21 cellular contexts compared by ENCODE assay signal in the genomic region with DNA sequence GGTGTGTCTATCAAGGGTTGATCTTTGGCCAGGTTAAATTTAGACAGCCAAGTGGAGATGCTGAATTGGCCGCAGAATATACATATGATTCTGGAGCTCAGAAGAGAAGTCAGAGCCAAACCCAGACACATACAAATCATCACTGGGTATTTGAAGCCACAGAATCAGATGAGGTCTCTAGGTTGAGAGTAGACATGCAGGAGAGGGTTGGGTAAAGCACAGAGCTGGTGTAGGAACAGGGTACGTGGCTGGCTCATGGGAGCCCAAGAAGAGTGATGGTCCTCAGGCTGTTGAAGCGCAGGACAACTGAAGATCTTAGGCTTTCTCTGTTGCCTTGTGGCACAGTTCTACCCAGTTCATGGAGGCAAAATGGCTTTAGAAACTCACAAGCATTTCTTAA. TPM values are rescaled to one million over a fixed set of nuclear protein-coding genes. Genes with fewer than 3 reads are reported as not detected.
"Had no signal": no experiment of that assay in that cellular context is flagged by ENCODE, and none has a peak within 500 bp of the region (broad histone marks: within the 10 kb centered on the region; RNA-seq: fewer than 3 reads in every experiment).

No MANE protein-coding gene starts in this region.

- H3K27ac ChIP-seq: brain microvascular endothelial cell, colonic mucosa, foreskin keratinocyte, spleen, thyroid gland had no signal

- H3K4me3 Mint-ChIP-seq: activated B cell treated with CpG ODN at 0.5 μM for 24 hours; activated naive CD8-positive, alpha-beta T cell; nephron; stimulated activated naive B cell treated with anti-CD40 and anti-IgM and Interleukin-4, amounts not matched to agents 10 μg/mL and 1 μg/mL and 100 μg/mL, for 72 hours; T-cell had no signal

- H3K27me3 ChIP-seq: brain microvascular endothelial cell, colonic mucosa, spleen, thyroid gland had no signal

- DNase-seq: activated B cell treated with CpG ODN at 0.5 μM for 24 hours; activated CD4-positive, alpha-beta T cell treated with anti-CD3 and anti-CD28 coated beads, Interleukin-2, amount 50 U/mL, for 4 hours; activated effector memory CD4-positive, alpha-beta T cell treated with Interleukin-2 at 50 U/mL for 16 hours; activated T-cell treated with anti-CD3 and anti-CD28 coated beads, Interleukin-2, amount 50 U/mL, for 1 hour; anterior cingulate cortex; brain microvascular endothelial cell; central memory CD4-positive, alpha-beta T cell; colonic mucosa; foreskin keratinocyte; hippocampal formation; left cardiac atrium; mesenchymal stem cell; nucleus accumbens; SK-N-SH; spleen; stimulated activated CD4-positive, alpha-beta T cell treated with anti-CD3 and anti-CD28 coated beads, Interleukin-4, amount 100 ng/mL, for 4 hours; stimulated activated naive B cell treated with anti-CD40 and anti-IgM and Interleukin-4, amounts not matched to agents 10 μg/mL and 1 μg/mL and 100 μg/mL, for 72 hours; T-cell; thyroid gland had no signal

- H3K27ac Mint-ChIP-seq: activated B cell treated with CpG ODN at 0.5 μM for 24 hours; activated naive CD8-positive, alpha-beta T cell; nephron; stimulated activated naive B cell treated with anti-CD40 and anti-IgM and Interleukin-4, amounts not matched to agents 10 μg/mL and 1 μg/mL and 100 μg/mL, for 72 hours; T-cell had no signal

- H3K4me3 ChIP-seq: colonic mucosa, spleen, thyroid gland had no signal

- H3K27me3 Mint-ChIP-seq: activated B cell treated with CpG ODN at 0.5 μM for 24 hours; activated naive CD8-positive, alpha-beta T cell; stimulated activated naive B cell treated with anti-CD40 and anti-IgM and Interleukin-4, amounts not matched to agents 10 μg/mL and 1 μg/mL and 100 μg/mL, for 72 hours; T-cell had no signal

- ATAC-seq: foreskin keratinocyte had no signal

- H3K4me1 Mint-ChIP-seq: activated B cell treated with CpG ODN at 0.5 μM for 24 hours; nephron; stimulated activated naive B cell treated with anti-CD40 and anti-IgM and Interleukin-4, amounts not matched to agents 10 μg/mL and 1 μg/mL and 100 μg/mL, for 72 hours; T-cell had no signal

- H3K36me3 ChIP-seq: brain microvascular endothelial cell, colonic mucosa, spleen, thyroid gland had no signal

- H3K9me3 ChIP-seq: colonic mucosa, SK-N-SH, spleen, thyroid gland had no signal

- H3K4me1 ChIP-seq: colonic mucosa, foreskin keratinocyte, spleen, thyroid gland had no signal

- H3K9me3 Mint-ChIP-seq: activated B cell treated with CpG ODN at 0.5 μM for 24 hours; nephron; stimulated activated naive B cell treated with anti-CD40 and anti-IgM and Interleukin-4, amounts not matched to agents 10 μg/mL and 1 μg/mL and 100 μg/mL, for 72 hours; T-cell had no signal

- H3K36me3 Mint-ChIP-seq: activated naive CD8-positive, alpha-beta T cell; stimulated activated naive B cell treated with anti-CD40 and anti-IgM and Interleukin-4, amounts not matched to agents 10 μg/mL and 1 μg/mL and 100 μg/mL, for 72 hours; T-cell had no signal

RNA-seq across cellular contexts. Expression of gene ADAMTS3, which starts 37.7 kb away (rescaled TPM):
- total RNA-seq: activated B cell treated with CpG ODN at 0.5 μM for 24 hours, T-cell had no signal
